Comparison of ENCODE assay signal across 8 cellular contexts in genomic region chr7:4775281-4776159, GRCh38. TPM values are rescaled to one million over a fixed set of nuclear protein-coding genes. Genes with fewer than 3 reads are reported as not detected.
DNase-seq lines count a peak whose midpoint lies in the region; ATAC-seq and TF ChIP-seq lines count a peak whose summit lies in the region.

A gene with protein sequence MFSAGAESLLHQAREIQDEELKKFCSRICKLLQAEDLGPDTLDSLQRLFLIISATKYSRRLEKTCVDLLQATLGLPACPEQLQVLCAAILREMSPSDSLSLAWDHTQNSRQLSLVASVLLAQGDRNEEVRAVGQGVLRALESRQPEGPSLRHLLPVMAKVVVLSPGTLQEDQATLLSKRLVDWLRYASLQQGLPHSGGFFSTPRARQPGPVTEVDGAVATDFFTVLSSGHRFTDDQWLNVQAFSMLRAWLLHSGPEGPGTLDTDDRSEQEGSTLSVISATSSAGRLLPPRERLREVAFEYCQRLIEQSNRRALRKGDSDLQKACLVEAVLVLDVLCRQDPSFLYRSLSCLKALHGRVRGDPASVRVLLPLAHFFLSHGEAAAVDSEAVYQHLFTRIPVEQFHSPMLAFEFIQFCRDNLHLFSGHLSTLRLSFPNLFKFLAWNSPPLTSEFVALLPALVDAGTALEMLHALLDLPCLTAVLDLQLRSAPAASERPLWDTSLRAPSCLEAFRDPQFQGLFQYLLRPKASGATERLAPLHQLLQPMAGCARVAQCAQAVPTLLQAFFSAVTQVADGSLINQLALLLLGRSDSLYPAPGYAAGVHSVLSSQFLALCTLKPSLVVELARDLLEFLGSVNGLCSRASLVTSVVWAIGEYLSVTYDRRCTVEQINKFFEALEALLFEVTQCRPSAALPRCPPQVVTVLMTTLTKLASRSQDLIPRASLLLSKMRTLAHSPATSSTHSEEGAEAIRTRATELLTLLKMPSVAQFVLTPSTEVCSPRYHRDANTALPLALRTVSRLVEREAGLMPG (plus strand): TSS chr7:4775623. CDS start chr7:4775716, 93 bp downstream.

- H3K56ac ChIP-seq in IMR-90 (ENCODE audit: extremely low read depth, insufficient read depth, low read length), result peak within 1 kb of the TSS; percentile 94

- CTCF ChIA-PET in IMR-90 (lab: Yijun Ruan, JAX), result interaction anchor here (1.0 kb wide), 1 partner anchor 17 kb away, joined by 3 read pairs; no protein-coding TSS in a partner anchor

- H4K8ac ChIP-seq in IMR-90 (ENCODE audit: low read depth in 2 of 2, low read length in 2 of 2), result peak within 1 kb of the TSS; percentile 95 to 97

- peak within 1 kb of the TSS; percentile 88 for H3K4ac ChIP-seq in IMR-90 (ENCODE audit: low read depth, low read length)

- H3K27me3 ChIP-seq in IMR-90 (ENCODE audit: control insufficient read depth, insufficient read depth, low read length), result no peaks in the 10 kb centered on the region
- no peaks in the 10 kb centered on the region for H3K27me3 ChIP-seq in mononuclear cell (ENCODE audit: insufficient read depth, low read length)

- TF ChIP-seq RAD21 in IMR-90 (IDR thresholded peaks at IDR 0.05; ENCODE audit: low read length), result peak; percentile 1; the same call in 1 of the 2 replicates

- H3K14ac ChIP-seq in IMR-90 (replicated peaks; ENCODE audit: low read depth, low read length), result peak within 1 kb of the TSS; percentile 96

- 0 out of 2 replicates have a peak within 1 kb of the TSS, but pooled peaks have one; percentile 12 for H2BK20ac ChIP-seq in IMR-90 (ENCODE audit: low read depth, low read length)

- intact Hi-C loops in IMR-90 (cut with micrococcal nuclease), result loop anchor here (1.0 to 10.0 kb wide), 3 partner anchors 30 to 161 kb away; no protein-coding TSS in a partner anchor

- POLR2A ChIA-PET in IMR-90 (lab: Charles Lee; ENCODE audit: unreplicated experiment), result interaction anchor here (1.0 to 1.2 kb wide), 4 partner anchors 9 to 162 kb away, joined by 3 to 17 read pairs (median 4); no protein-coding TSS in a partner anchor

- H3K4me2 ChIP-seq in IMR-90 (ENCODE audit: low read depth, low read length), result peak within 1 kb of the TSS; percentile 89

- H3K4me3 ChIP-seq in IMR-90 (ENCODE audit: insufficient read depth, low read depth, low read length) (peak within 1 kb of the TSS; percentile 83), mononuclear cell (ENCODE audit: low read length) (peak within 1 kb of the TSS; percentile 98)

- in situ Hi-C loops in IMR-90 (cut with MboI; ENCODE audit: low sequenced_read_pairs), result no loop called here

- peak within 1 kb of the TSS; percentile 73 for H3K9ac ChIP-seq in IMR-90 (ENCODE audit: low read depth, low read length)

- 0% methylated on average over 42 of the region's 70 CpGs; no CpG with 5 or more reads in 1 of the 2 experiments for WGBS in IMR-90 (ENCODE audit: extremely low coverage in 2 of 2, insufficient read length in 1 of 2), 2 experiments

- peaks cover 10% of the 10 kb centered on the region; the same call in 1 of the 2 replicates for H3K9me1 ChIP-seq in IMR-90 (ENCODE audit: insufficient read depth, low read length)

- peak within 1 kb of the TSS; percentile 14; the same call in 1 of the 2 replicates for H3K18ac ChIP-seq in IMR-90 (ENCODE audit: low read depth, low read length)

- TF ChIP-seq CTCF in IMR-90 (conservative IDR thresholded peaks at IDR 0.05; ENCODE audit: low read depth, low read length), result no peak

- peak; percentile 87 for TF ChIP-seq POLR2A in IMR-90 (IDR thresholded peaks at IDR 0.05; ENCODE audit: low read depth, low read length)

- peak within 1 kb of the TSS; percentile 97 for H2AFZ ChIP-seq in IMR-90 (replicated peaks; ENCODE audit: low read length, poor library complexity)

- no peak within 1 kb of the TSS for H2BK15ac ChIP-seq in IMR-90 (ENCODE audit: low read depth, low read length)

- peak within 1 kb of the TSS; percentile 69 for H4K5ac ChIP-seq in IMR-90 (ENCODE audit: low read depth, low read length)

- peak within 1 kb of the TSS; percentile 63 for H2BK5ac ChIP-seq in IMR-90 (ENCODE audit: low read depth, low read length, poor library complexity, severe bottlenecking)

- H4K91ac ChIP-seq in IMR-90 (ENCODE audit: insufficient read depth, low read depth, low read length), result peak within 1 kb of the TSS; percentile 82

- dilution Hi-C loops in IMR-90 (cut with HindIII; ENCODE audit: low sequenced_read_pairs, unreplicated experiment), result no loop called here

- H2AK9ac ChIP-seq in IMR-90 (replicated peaks; ENCODE audit: low read depth, low read length, poor library complexity), result peak within 1 kb of the TSS; percentile 94

- H4K20me1 ChIP-seq in IMR-90 (ENCODE audit: insufficient read depth, low read length), result peaks cover 22% of the 10 kb centered on the region

- peak within 1 kb of the TSS; percentile 55 for H2BK120ac ChIP-seq in IMR-90 (ENCODE audit: low read depth, low read length)

- peak within 1 kb of the TSS; percentile 74 for H2AK5ac ChIP-seq in IMR-90 (ENCODE audit: low read depth, low read length)

- peaks cover 13 to 59% of the 10 kb centered on the region in 2 experiments for H3K79me1 ChIP-seq in IMR-90 (ENCODE audit: low read depth in 1 of 2, low read length in 2 of 2)

- ATAC-seq in GM21529 (IDR thresholded peaks at IDR 0.05; ENCODE audit: unreplicated experiment) (peak; percentile 87), IMR-90 (ENCODE audit: low read depth) (peak; percentile 94)

- H3K4me1 ChIP-seq in IMR-90 (ENCODE audit: control insufficient read depth, insufficient read depth, low read length) (peaks cover 4% of the 10 kb centered on the region; the same call in 1 of the 2 replicates), mononuclear cell (ENCODE audit: insufficient read depth, low read length) (peaks cover 37% of the 10 kb centered on the region)

- DNase-seq in DMS153 (lab: John Stamatoyannopoulos, UW) (peak; percentile 88), IMR-90 (peak; percentile 96), OCI-M2 (lab: John Stamatoyannopoulos, UW; ENCODE audit: unreplicated experiment) (peak; percentile 15), activated T-cell treated with anti-CD3 and anti-CD28 coated beads for 4 hours (peak; percentile 88), epidermal melanocyte (ENCODE audit: insufficient read length, low spot score) (peak; percentile 100)
- peak; percentile 92 to 95 for DNase-seq in stimulated activated CD8-positive, alpha-beta memory T cell treated with anti-CD3 and anti-CD28 coated beads, Interleukin-2, amount 100 ng/mL, for 48 hours (ENCODE audit: low read depth in 2 of 2)

- H3K36me3 ChIP-seq in IMR-90 (ENCODE audit: control insufficient read depth, insufficient read depth, low read length), result peaks cover 5% of the 10 kb centered on the region

- peak within 1 kb of the TSS; percentile 69 for H3K27ac ChIP-seq in IMR-90 (ENCODE audit: insufficient read depth, low read length)

- H3K9me3 ChIP-seq in IMR-90 (ENCODE audit: control insufficient read depth, insufficient read depth, low read length) (no peaks in the 10 kb centered on the region), mononuclear cell (ENCODE audit: low read depth, low read length) (no peaks in the 10 kb centered on the region)

- no TSS peak for BruUV-seq in IMR-90 (replicated peaks; lab: Mats Ljungman, UMichigan)

- peak within 1 kb of the TSS; percentile 94 for H3K23ac ChIP-seq in IMR-90 (ENCODE audit: low read depth, low read length)

TF ChIP-seq in IMR-90, 13 proteins besides CTCF, POLR2A, EP300 and RAD21:
- peak; percentile 29; the same call in 1 of the 2 replicates for TF ChIP-seq MAFK (IDR thresholded peaks at IDR 0.05; ENCODE audit: low read depth, low read length)
- no peak for TF ChIP-seq ELK1 (IDR thresholded peaks at IDR 0.05; ENCODE audit: borderline replicate concordance, low read depth, low read length)
- peak; percentile 100 for TF ChIP-seq USF2 (IDR thresholded peaks at IDR 0.05; ENCODE audit: low read depth, low read length)
- TF ChIP-seq SMC3 (IDR thresholded peaks at IDR 0.05; ENCODE audit: low read depth, low read length), result no peak
- TF ChIP-seq FOS (IDR thresholded peaks at IDR 0.05; ENCODE audit: low read depth, low read length), result peak; percentile 100
- no peak; the same call in 1 of the 2 replicates for TF ChIP-seq NFE2L2 (IDR thresholded peaks at IDR 0.05; ENCODE audit: low read depth, low read length)
- peak; percentile 67; the same call in 1 of the 2 replicates for TF ChIP-seq MXI1 (IDR thresholded peaks at IDR 0.05; ENCODE audit: borderline replicate concordance, low read depth, low read length)
- no peak for TF ChIP-seq RCOR1 (IDR thresholded peaks at IDR 0.05; ENCODE audit: insufficient replicate concordance, low read length)
- TF ChIP-seq MAZ (IDR thresholded peaks at IDR 0.05; ENCODE audit: borderline replicate concordance, low read depth, low read length), result peak; percentile 63; the same call in 1 of the 2 replicates
- TF ChIP-seq BHLHE40 (IDR thresholded peaks at IDR 0.05; ENCODE audit: low read depth, low read length), result peak; percentile 98
- TF ChIP-seq CHD1 (IDR thresholded peaks at IDR 0.05; ENCODE audit: low read depth, low read length), result peak; percentile 78; the same call in 1 of the 2 replicates
TF ChIP-seq in IMR-90: peak in this region for 7.

RNA-seq across cellular contexts. Expression of the gene that starts here (rescaled TPM):
- total RNA-seq in IMR-90 (2012; rRNA removed) (9.2 and 9.7 TPM in 2 replicates), mononuclear cell (34.5 TPM)
- polyA plus RNA-seq in IMR-90 (2012; rRNA removed), result 38.7 and 46.1 TPM in 2 replicates
- polyA plus RNA-seq in IMR-90 (2012; cell fraction: cytosol; rRNA removed), result 18.8 and 31.7 TPM in 2 replicates
- 152 and 486 TPM in 2 replicates for polyA plus RNA-seq in IMR-90 (2012; cell fraction: nucleus; rRNA removed; ENCODE audit: low replicate concordance)

Comparison
In these comparisons a context has a peak if more than half of its experiments do, and no peak if none do; other contexts are left out.
1. Peak in every context shown above with its lines: DNase-seq, ATAC-seq, H3K4me3 ChIP-seq and H3K27ac ChIP-seq.
2. DNase-seq: peak in every context shown above with its lines; median percentile 100 in epidermal melanocyte; 96 in IMR-90; 94 in stimulated activated CD8-positive, alpha-beta memory T cell treated with anti-CD3 and anti-CD28 coated beads, Interleukin-2, amount 100 ng/mL, for 48 hours; 88 in DMS153; 88 in activated T-cell treated with anti-CD3 and anti-CD28 coated beads for 4 hours; 15 in OCI-M2.